Comparison of ENCODE assay signal across 1 cellular context in the genomic region with DNA sequence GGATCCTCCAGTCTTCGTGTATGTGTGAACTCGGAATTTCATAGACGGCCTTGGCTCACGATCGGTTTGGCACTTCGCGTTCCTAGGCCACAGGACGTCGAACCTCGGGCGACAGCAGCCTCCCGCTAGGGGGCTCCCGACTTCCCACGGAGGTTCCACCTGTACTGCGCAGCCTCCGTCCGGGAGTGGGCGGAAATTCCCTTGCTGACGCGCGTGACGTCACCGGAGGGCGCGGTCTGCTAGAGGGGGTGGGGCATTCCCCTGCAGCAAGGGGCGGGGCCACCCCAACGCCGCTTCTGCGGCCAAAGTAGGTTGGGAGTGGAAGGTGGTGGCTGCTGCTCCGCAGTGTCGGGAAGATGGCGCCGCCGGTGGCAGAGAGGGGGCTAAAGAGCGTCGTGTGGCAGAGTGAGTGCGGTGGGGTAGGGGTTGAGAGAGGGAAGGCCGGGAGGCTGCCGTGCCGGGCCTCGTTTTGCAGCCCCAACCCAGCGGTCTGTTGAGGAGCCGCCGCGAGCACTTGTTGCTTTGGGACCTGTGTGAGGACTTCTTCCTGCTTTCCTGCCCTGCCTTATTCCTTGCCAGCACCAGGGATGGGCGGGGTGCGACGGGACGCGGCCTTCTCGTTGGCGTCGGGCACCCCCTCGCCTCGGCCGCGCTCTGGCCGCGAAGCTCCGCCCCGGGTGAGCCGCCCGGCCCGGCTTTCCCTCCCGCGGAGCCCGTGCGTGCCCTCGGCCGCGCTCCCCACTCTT.
TF ChIP-seq lines count a peak whose summit lies in the region.

A gene with protein sequence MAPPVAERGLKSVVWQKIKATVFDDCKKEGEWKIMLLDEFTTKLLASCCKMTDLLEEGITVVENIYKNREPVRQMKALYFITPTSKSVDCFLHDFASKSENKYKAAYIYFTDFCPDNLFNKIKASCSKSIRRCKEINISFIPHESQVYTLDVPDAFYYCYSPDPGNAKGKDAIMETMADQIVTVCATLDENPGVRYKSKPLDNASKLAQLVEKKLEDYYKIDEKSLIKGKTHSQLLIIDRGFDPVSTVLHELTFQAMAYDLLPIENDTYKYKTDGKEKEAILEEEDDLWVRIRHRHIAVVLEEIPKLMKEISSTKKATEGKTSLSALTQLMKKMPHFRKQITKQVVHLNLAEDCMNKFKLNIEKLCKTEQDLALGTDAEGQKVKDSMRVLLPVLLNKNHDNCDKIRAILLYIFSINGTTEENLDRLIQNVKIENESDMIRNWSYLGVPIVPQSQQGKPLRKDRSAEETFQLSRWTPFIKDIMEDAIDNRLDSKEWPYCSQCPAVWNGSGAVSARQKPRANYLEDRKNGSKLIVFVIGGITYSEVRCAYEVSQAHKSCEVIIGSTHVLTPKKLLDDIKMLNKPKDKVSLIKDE (plus strand): TSS at position 293 of the 746 bp plus-strand sequence. CDS start 64 bp downstream, at position 357.

TF ChIP-seq in HepG2, 621 proteins besides CTCF, POLR2A, EP300 and RAD21 (continued from another document and continues in another):
- TF ChIP-seq, protein P1, sequence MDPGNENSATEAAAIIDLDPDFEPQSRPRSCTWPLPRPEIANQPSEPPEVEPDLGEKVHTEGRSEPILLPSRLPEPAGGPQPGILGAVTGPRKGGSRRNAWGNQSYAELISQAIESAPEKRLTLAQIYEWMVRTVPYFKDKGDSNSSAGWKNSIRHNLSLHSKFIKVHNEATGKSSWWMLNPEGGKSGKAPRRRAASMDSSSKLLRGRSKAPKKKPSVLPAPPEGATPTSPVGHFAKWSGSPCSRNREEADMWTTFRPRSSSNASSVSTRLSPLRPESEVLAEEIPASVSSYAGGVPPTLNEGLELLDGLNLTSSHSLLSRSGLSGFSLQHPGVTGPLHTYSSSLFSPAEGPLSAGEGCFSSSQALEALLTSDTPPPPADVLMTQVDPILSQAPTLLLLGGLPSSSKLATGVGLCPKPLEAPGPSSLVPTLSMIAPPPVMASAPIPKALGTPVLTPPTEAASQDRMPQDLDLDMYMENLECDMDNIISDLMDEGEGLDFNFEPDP (CRISPR knock-in tag; conservative IDR thresholded peaks at IDR 0.05), result no peak
- TF ChIP-seq ZNF34 (CRISPR knock-in tag; IDR thresholded peaks at IDR 0.05; ENCODE audit: borderline replicate concordance) (no peak; the same call in 1 of the 2 replicates), HMG20B (CRISPR knock-in tag; conservative IDR thresholded peaks at IDR 0.05) (no peak), ZNF678 (CRISPR knock-in tag; IDR thresholded peaks at IDR 0.05) (0 out of 2 replicates have a peak, but pooled peaks have one; percentile 33), AKNA (CRISPR knock-in tag; IDR thresholded peaks at IDR 0.05; ENCODE audit: borderline replicate concordance) (peak; percentile 65; the same call in 1 of the 2 replicates), JUN (CRISPR knock-in tag; IDR thresholded peaks at IDR 0.05) (0 out of 2 replicates have a peak, but pooled peaks have one; percentile 10), NFKBIZ (CRISPR knock-in tag; IDR thresholded peaks at IDR 0.05) (peak; percentile 72), ZNF432 (CRISPR knock-in tag; IDR thresholded peaks at IDR 0.05; ENCODE audit: borderline replicate concordance) (no peak), BHLHE40 (IDR thresholded peaks at IDR 0.05; ENCODE audit: low read length) (no peak), NCOR1 (IDR thresholded peaks at IDR 0.05; ENCODE audit: borderline replicate concordance, low read length) (no peak), BRF2 (CRISPR knock-in tag; IDR thresholded peaks at IDR 0.05) (no peak), FOXA3 (CRISPR knock-in tag; IDR thresholded peaks at IDR 0.05) (peak; percentile 69), HOXA7 (CRISPR knock-in tag; IDR thresholded peaks at IDR 0.05) (no peak), ZNF256 (CRISPR knock-in tag; conservative IDR thresholded peaks at IDR 0.05) (peak; percentile 70; the same call in 1 of the 2 replicates), YY1 (IDR thresholded peaks at IDR 0.05; ENCODE audit: insufficient read depth, insufficient replicate concordance, low read depth, low read length) (peak; percentile 88), ZNF281 (CRISPR knock-in tag; IDR thresholded peaks at IDR 0.05; ENCODE audit: borderline replicate concordance) (peak; percentile 66), SNRNP70 (IDR thresholded peaks at IDR 0.05; ENCODE audit: low read depth, low read length) (no peak), ZNF746 (CRISPR knock-in tag; IDR thresholded peaks at IDR 0.05) (peak; percentile 69; the same call in 1 of the 2 replicates), MIER3 (CRISPR knock-in tag; IDR thresholded peaks at IDR 0.05; ENCODE audit: borderline replicate concordance) (peak; percentile 84; the same call in 1 of the 2 replicates), ZNF20 (CRISPR knock-in tag; IDR thresholded peaks at IDR 0.05) (no peak), HIVEP1 (CRISPR knock-in tag; IDR thresholded peaks at IDR 0.05) (peak; percentile 95), GATAD1 (CRISPR knock-in tag; IDR thresholded peaks at IDR 0.05) (peak; percentile 63; the same call in 1 of the 2 replicates), ZNF710 (CRISPR knock-in tag; IDR thresholded peaks at IDR 0.05; ENCODE audit: borderline replicate concordance) (no peak), KMT2A (CRISPR knock-in tag; IDR thresholded peaks at IDR 0.05) (peak; percentile 76), ZNF841 (CRISPR knock-in tag; IDR thresholded peaks at IDR 0.05; ENCODE audit: borderline replicate concordance) (no peak), PHF5A (CRISPR knock-in tag; IDR thresholded peaks at IDR 0.05; ENCODE audit: low read depth, unreplicated experiment) (peak; percentile 29), RCOR2 (CRISPR knock-in tag; IDR thresholded peaks at IDR 0.05) (no peak), ZNF570 (CRISPR knock-in tag; IDR thresholded peaks at IDR 0.05; ENCODE audit: borderline replicate concordance) (no peak), KDM6A (CRISPR knock-in tag; IDR thresholded peaks at IDR 0.05; ENCODE audit: low read depth) (no peak)
- TF ChIP-seq, protein P2, sequence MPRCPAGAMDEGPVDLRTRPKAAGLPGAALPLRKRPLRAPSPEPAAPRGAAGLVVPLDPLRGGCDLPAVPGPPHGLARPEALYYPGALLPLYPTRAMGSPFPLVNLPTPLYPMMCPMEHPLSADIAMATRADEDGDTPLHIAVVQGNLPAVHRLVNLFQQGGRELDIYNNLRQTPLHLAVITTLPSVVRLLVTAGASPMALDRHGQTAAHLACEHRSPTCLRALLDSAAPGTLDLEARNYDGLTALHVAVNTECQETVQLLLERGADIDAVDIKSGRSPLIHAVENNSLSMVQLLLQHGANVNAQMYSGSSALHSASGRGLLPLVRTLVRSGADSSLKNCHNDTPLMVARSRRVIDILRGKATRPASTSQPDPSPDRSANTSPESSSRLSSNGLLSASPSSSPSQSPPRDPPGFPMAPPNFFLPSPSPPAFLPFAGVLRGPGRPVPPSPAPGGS (CRISPR knock-in tag; IDR thresholded peaks at IDR 0.05), result peak; percentile 63
- TF ChIP-seq, protein P3, sequence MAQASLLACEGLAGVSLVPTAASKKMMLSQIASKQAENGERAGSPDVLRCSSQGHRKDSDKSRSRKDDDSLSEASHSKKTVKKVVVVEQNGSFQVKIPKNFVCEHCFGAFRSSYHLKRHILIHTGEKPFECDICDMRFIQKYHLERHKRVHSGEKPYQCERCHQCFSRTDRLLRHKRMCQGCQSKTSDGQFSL (CRISPR knock-in tag; IDR thresholded peaks at IDR 0.05), result peak; percentile 49; the same call in 1 of the 2 replicates
- TF ChIP-seq, protein P4, sequence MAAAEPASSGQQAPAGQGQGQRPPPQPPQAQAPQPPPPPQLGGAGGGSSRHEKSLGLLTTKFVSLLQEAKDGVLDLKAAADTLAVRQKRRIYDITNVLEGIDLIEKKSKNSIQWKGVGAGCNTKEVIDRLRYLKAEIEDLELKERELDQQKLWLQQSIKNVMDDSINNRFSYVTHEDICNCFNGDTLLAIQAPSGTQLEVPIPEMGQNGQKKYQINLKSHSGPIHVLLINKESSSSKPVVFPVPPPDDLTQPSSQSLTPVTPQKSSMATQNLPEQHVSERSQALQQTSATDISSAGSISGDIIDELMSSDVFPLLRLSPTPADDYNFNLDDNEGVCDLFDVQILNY (CRISPR knock-in tag; conservative IDR thresholded peaks at IDR 0.05), result no peak
